In genomic region chr21:33968998-33969353, GRCh38 we compare ENCODE assay signal across 15 cellular contexts. TPM values are rescaled to one million over a fixed set of nuclear protein-coding genes. Genes with fewer than 3 reads are reported as not detected.
DNase-seq lines count a peak whose midpoint lies in the region; ATAC-seq and TF ChIP-seq lines count a peak whose summit lies in the region.
"Had no signal": no experiment of that assay in that cellular context is flagged by ENCODE, and none has a peak within 500 bp of the region (broad histone marks: within the 10 kb centered on the region; RNA-seq: fewer than 3 reads in every experiment).

No MANE protein-coding gene starts in this region.

- DNase-seq in Caco-2 = no peak
- no peak for DNase-seq in SK-N-SH
- no peak for DNase-seq in cardiac muscle cell (ENCODE audit: low read depth in 1 of 2, low spot score in 1 of 2)
- DNase-seq in gastrocnemius medialis = no peak
- no peak for DNase-seq in CD1c-positive myeloid dendritic cell (ENCODE audit: extremely low spot score)
- DNase-seq in activated CD4-positive, alpha-beta T cell treated with anti-CD3 and anti-CD28 coated beads for 4 hours = no peak
- DNase-seq in prostate gland (ENCODE audit: low spot score) = no peak
- DNase-seq in dorsolateral prefrontal cortex = no peak
- DNase-seq: activated effector memory CD4-positive, alpha-beta T cell treated with Interleukin-2 at 50 U/mL for 16 hours; erythroblast; NCI-H2171 treated with DMSO at 0.1 percent for 48 hours; stimulated activated naive B cell treated with anti-CD40 and anti-IgM and Interleukin-4, amounts not matched to agents 10 μg/mL and 1 μg/mL and 100 μg/mL, for 72 hours had no signal

- TF ChIP-seq CTCF in Caco-2 (IDR thresholded peaks at IDR 0.05; ENCODE audit: insufficient read depth in 1 of 2, low read depth in 1 of 2, low read length in 1 of 2, severe bottlenecking in 1 of 2, unreplicated experiment in 1 of 2) (no peak), SK-N-SH (IDR thresholded peaks at IDR 0.05) (no peak), cardiac muscle cell (IDR thresholded peaks at IDR 0.05; ENCODE audit: low read depth, low read length) (no peak), gastrocnemius medialis (IDR thresholded peaks at IDR 0.05 in 4 of 5, conservative IDR thresholded peaks at IDR 0.05 in 1 of 5) (no peak), prostate gland (IDR thresholded peaks at IDR 0.05) (no peak), dorsolateral prefrontal cortex (IDR thresholded peaks at IDR 0.05 in 54 of 56, conservative IDR thresholded peaks at IDR 0.05 in 2 of 56; ENCODE audit: low read depth in 1 of 56, partially characterized antibody in 56 of 56) (no peak)

- CTCF ChIA-PET in Caco-2 (lab: Charles Lee) (no interaction called here), SK-N-SH (lab: Yijun Ruan, JAX) (interaction anchor here (0.7 to 3.9 kb wide), 6 partner anchors 9 to 379 kb away, joined by 3 to 17 read pairs (median 3); no protein-coding TSS in a partner anchor)

- peaks cover 72% of the 10 kb centered on the region for H3K4me1 ChIP-seq in Caco-2
- peaks cover 0 to 43% of the 10 kb centered on the region in 2 experiments; a peak in 3 of 4 replicates for H3K4me1 ChIP-seq in SK-N-SH (ENCODE audit: control insufficient read depth in 1 of 2, insufficient read depth in 2 of 2, low read depth in 1 of 2, low read length in 1 of 2)
- H3K4me1 ChIP-seq in cardiac muscle cell (ENCODE audit: low read depth) = peaks cover 53% of the 10 kb centered on the region
- H3K4me1 ChIP-seq in gastrocnemius medialis = peaks cover 19 to 21% of the 10 kb centered on the region in 2 donors
- H3K4me1 ChIP-seq in prostate gland (replicated peaks) = no peaks in the 10 kb centered on the region

- no peak for TF ChIP-seq RAD21 in SK-N-SH (IDR thresholded peaks at IDR 0.05; ENCODE audit: low read length)

- H2AFZ ChIP-seq in SK-N-SH (ENCODE audit: low read depth) = no peak overlapping the region

- peak overlapping the region; percentile 88 for H3K27ac Mint-ChIP-seq in Caco-2 (ENCODE audit: unreplicated experiment)
- H3K27ac Mint-ChIP-seq: stimulated activated naive B cell treated with anti-CD40 and anti-IgM and Interleukin-4, amounts not matched to agents 10 μg/mL and 1 μg/mL and 100 μg/mL, for 72 hours had no signal

- no peaks in the 10 kb centered on the region for H3K79me2 ChIP-seq in SK-N-SH (ENCODE audit: insufficient read depth)

- H3K4me2 ChIP-seq in SK-N-SH = peak overlapping the region; percentile 66

- H3K27me3 ChIP-seq in Caco-2 (replicated peaks; ENCODE audit: control insufficient read depth, insufficient read depth, low read length) (no peaks in the 10 kb centered on the region), SK-N-SH (ENCODE audit: insufficient read depth) (no peaks in the 10 kb centered on the region), cardiac muscle cell (no peaks in the 10 kb centered on the region), gastrocnemius medialis (no peaks in the 10 kb centered on the region), prostate gland (replicated peaks; ENCODE audit: insufficient read depth) (no peaks in the 10 kb centered on the region), dorsolateral prefrontal cortex (no peaks in the 10 kb centered on the region)

- 60% methylated on average over 4 of the region's 4 CpGs for WGBS in SK-N-SH (ENCODE audit: low lambda C conversion rate)
- 60% methylated on average over 4 of the region's 4 CpGs for WGBS in prostate gland

- H3K9me3 ChIP-seq in Caco-2 (no peaks in the 10 kb centered on the region), SK-N-SH (no peaks in the 10 kb centered on the region), cardiac muscle cell (ENCODE audit: low read depth) (no peaks in the 10 kb centered on the region), gastrocnemius medialis (no peaks in the 10 kb centered on the region), prostate gland (no peaks in the 10 kb centered on the region)

- TF ChIP-seq POLR2A in gastrocnemius medialis (IDR thresholded peaks at IDR 0.05) (no peak), prostate gland (IDR thresholded peaks at IDR 0.05) (no peak)

- ATAC-seq in gastrocnemius medialis = peak; percentile 32 to 70

- H3K27ac ChIP-seq in SK-N-SH (ENCODE audit: low read depth in 2 of 2, low read length in 1 of 2) (peak overlapping the region; percentile 67 to 89; a peak in 3 of 4 replicates), cardiac muscle cell (peak overlapping the region; percentile 85), gastrocnemius medialis (peak overlapping the region in 2 of 4 donors; percentile 3 to 37), prostate gland (no peak overlapping the region), dorsolateral prefrontal cortex (peak overlapping the region in 11 of 59 donors; percentile 2 to 39 (median 8))
- H3K27ac ChIP-seq: C4-2B, HL-60 had no signal

- no peaks in the 10 kb centered on the region for H3K9me3 Mint-ChIP-seq in Caco-2 (ENCODE audit: unreplicated experiment)

- no peaks in the 10 kb centered on the region for H3K9me2 ChIP-seq in SK-N-SH

- H3K36me3 ChIP-seq in Caco-2 (ENCODE audit: control insufficient read depth, insufficient read depth, low read length) (no peaks in the 10 kb centered on the region; the same call in 1 of the 2 replicates), SK-N-SH (replicated peaks in 1 of 2; ENCODE audit: control insufficient read depth in 1 of 2, insufficient read depth in 2 of 2, low read length in 1 of 2) (no peaks in the 10 kb centered on the region), cardiac muscle cell (no peaks in the 10 kb centered on the region), gastrocnemius medialis (no peaks in the 10 kb centered on the region), prostate gland (no peaks in the 10 kb centered on the region)

- H4K20me1 ChIP-seq in SK-N-SH (ENCODE audit: insufficient read depth) = no peaks in the 10 kb centered on the region

- TF ChIP-seq EP300 in SK-N-SH (IDR thresholded peaks at IDR 0.05; ENCODE audit: borderline replicate concordance in 1 of 2, low read depth in 1 of 2, low read length in 1 of 2) = no peak

- no peak overlapping the region; the same call in 1 of the 2 replicates for H3K9ac ChIP-seq in SK-N-SH

- H3F3A ChIP-seq in SK-N-SH (replicated peaks; ENCODE audit: insufficient read depth) = peaks cover 21% of the 10 kb centered on the region

- no peaks in the 10 kb centered on the region for H3K27me3 Mint-ChIP-seq in Caco-2 (ENCODE audit: insufficient read depth, unreplicated experiment)
- H3K27me3 Mint-ChIP-seq: progenitor cell of endocrine pancreas; stimulated activated naive B cell treated with anti-CD40 and anti-IgM and Interleukin-4, amounts not matched to agents 10 μg/mL and 1 μg/mL and 100 μg/mL, for 72 hours had no signal

- in situ Hi-C loops in gastrocnemius medialis (cut with MboI; ENCODE audit: low sequenced_read_pairs in 4 of 4) = no loop called here

- intact Hi-C loops in Caco-2 (cut with micrococcal nuclease; ENCODE audit: unreplicated experiment) = loop anchor here (5.0 kb wide), 1 partner anchor 53 kb away; no protein-coding TSS in a partner anchor
- intact Hi-C loops in gastrocnemius medialis (cut with DNase I; ENCODE audit: low total_unique reads) = no loop called here
- intact Hi-C loops in prostate gland (cut with DNase I) = no loop called here
- intact Hi-C loops in dorsolateral prefrontal cortex (cut with DNase I) = no loop called here

- no peak overlapping the region for H3K4me3 Mint-ChIP-seq in Caco-2 (ENCODE audit: unreplicated experiment)
- H3K4me3 Mint-ChIP-seq: stimulated activated naive B cell treated with anti-CD40 and anti-IgM and Interleukin-4, amounts not matched to agents 10 μg/mL and 1 μg/mL and 100 μg/mL, for 72 hours had no signal

- POLR2A ChIA-PET in Caco-2 (lab: Charles Lee) (interaction anchor here (2.2 kb wide), 1 partner anchor 22 kb away, joined by 5 read pairs; no protein-coding TSS in a partner anchor), SK-N-SH (lab: Yijun Ruan, JAX) (no interaction called here)

- peaks cover 50% of the 10 kb centered on the region for H3K4me1 Mint-ChIP-seq in Caco-2 (ENCODE audit: low read depth, unreplicated experiment)

- BruUV-seq in Caco-2 (replicated peaks; lab: Mats Ljungman, UMichigan) = no TSS peak

- H3K4me3 ChIP-seq in Caco-2 (ENCODE audit: low read depth, low read length) (no peak overlapping the region), SK-N-SH (ENCODE audit: low read depth in 2 of 2, low read length in 1 of 2) (no peak overlapping the region; a peak in 1 of 4 replicates), cardiac muscle cell (no peak overlapping the region), gastrocnemius medialis (no peak overlapping the region), prostate gland (no peak overlapping the region), dorsolateral prefrontal cortex (no peak overlapping the region)

- H3K36me3 Mint-ChIP-seq in Caco-2 (ENCODE audit: insufficient read depth, unreplicated experiment) = peaks cover 7% of the 10 kb centered on the region

TF ChIP-seq in SK-N-SH, 30 proteins besides CTCF, POLR2A, EP300 and RAD21:
- TF ChIP-seq TCF12 (IDR thresholded peaks at IDR 0.05) = 0 out of 2 replicates have a peak, but pooled peaks have one; percentile 3
- TF ChIP-seq FOSL2 (IDR thresholded peaks at IDR 0.05; ENCODE audit: borderline replicate concordance, low read depth) = no peak

RNA-seq across cellular contexts. Expression of gene ATP5PO, which starts 53.4 kb away (rescaled TPM):
- 232 and 247 TPM in 2 replicates for total RNA-seq in Caco-2 (2022)
- 148 and 167 TPM in 2 replicates for polyA plus RNA-seq in SK-N-SH (2012; rRNA removed)
- polyA plus RNA-seq in SK-N-SH (2012; cell fraction: cytosol; rRNA removed) = 191 and 217 TPM in 2 replicates
- 53.4 and 58.6 TPM in 2 replicates for polyA plus RNA-seq in SK-N-SH (2012; cell fraction: nucleus; rRNA removed)
- total RNA-seq in cardiac muscle cell = 251 and 646 TPM in 2 replicates
- polyA plus RNA-seq in cardiac muscle cell = 808 and 1,053 TPM in 2 replicates
- 100 to 1,000 TPM; 261 to 560 (median 356) TPM for total RNA-seq in gastrocnemius medialis
- total RNA-seq in prostate gland = 100 to 1,000 TPM; 143 to 153 TPM
- total RNA-seq in dorsolateral prefrontal cortex = 100 to 1,000 TPM; 104 to 254 (median 186) TPM

Comparison
In these comparisons a context has a peak if more than half of its experiments do, and no peak if none do; other contexts are left out.
1. H3K27ac ChIP-seq: peak in SK-N-SH (2 of 2) and cardiac muscle cell (single experiment); none in prostate gland (0 of 2).